Comparison of ENCODE assay signal across 9 cellular contexts in the genomic region with DNA sequence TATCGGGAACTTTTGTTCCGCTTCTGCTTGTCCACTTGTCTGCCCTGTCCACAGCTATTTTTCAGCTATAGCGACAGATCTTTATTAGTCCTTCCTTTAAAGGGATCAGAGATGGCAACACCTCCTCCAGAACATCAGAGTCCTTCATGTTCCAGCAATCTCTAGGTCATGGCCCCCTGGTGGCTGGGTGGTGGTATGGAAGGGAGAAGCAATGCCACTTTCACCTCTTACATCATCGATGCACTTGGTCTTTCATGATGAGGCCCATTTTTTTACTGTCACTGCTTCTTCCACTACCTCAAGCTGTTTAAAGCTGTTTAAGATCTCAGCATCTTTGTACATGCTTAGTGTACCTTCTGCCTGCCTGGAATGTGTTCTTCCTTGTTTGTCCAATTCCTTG.
A peak's percentile ranks its signal among the peaks of the same experiment; 100 is the strongest.
DNase-seq lines count a peak whose midpoint lies in the region; ATAC-seq, FAIRE-seq and TF ChIP-seq lines count a peak whose summit lies in the region.
"Had no signal": no experiment of that assay in that cellular context is flagged by ENCODE, and none has a peak within 500 bp of the region (broad histone marks: within the 10 kb centered on the region; RNA-seq: fewer than 3 reads in every experiment).

No MANE protein-coding gene starts in this region.

- no peak for TF ChIP-seq POLR2A in A549 (IDR thresholded peaks at IDR 0.05; ENCODE audit: low read length)

- TF ChIP-seq CTCF in A549 (IDR thresholded peaks at IDR 0.05) (no peak), GM20000 (IDR thresholded peaks at IDR 0.05; ENCODE audit: extremely low read depth, missing control alignments) (no peak), astrocyte of the cerebellum (IDR thresholded peaks at IDR 0.05; ENCODE audit: low read depth, low read length, missing control alignments) (peak; percentile 35), neural crest cell (conservative IDR thresholded peaks at IDR 0.05) (peak; percentile 49)

- no peaks in the 10 kb centered on the region for H3K4me1 Mint-ChIP-seq in neural crest cell
- H3K4me1 Mint-ChIP-seq: brain had no signal

- DNase-seq in A549 (ENCODE audit: low read depth in 1 of 2, low spot score in 1 of 2) (peak; percentile 8 to 44), GM20000 (ENCODE audit: low spot score) (peak; percentile 3), SK-N-DZ (ENCODE audit: low spot score) (peak; percentile 13), astrocyte of the cerebellum (ENCODE audit: low read depth) (no peak), neural crest cell (ENCODE audit: low read depth, low spot score) (no peak), substantia nigra (lab: John Stamatoyannopoulos, UW) (no peak)

- no peak overlapping the region for H3K27ac Mint-ChIP-seq in neural crest cell (ENCODE audit: unreplicated experiment)
- H3K27ac Mint-ChIP-seq: brain had no signal

- H3K4me2 ChIP-seq in A549, result no peak overlapping the region

- no peaks in the 10 kb centered on the region for H3K9me3 ChIP-seq in A549

- peak; percentile 68 for FAIRE-seq in A549 (lab: Jason Lieb, UNC)

- no peaks in the 10 kb centered on the region for H3K27me3 Mint-ChIP-seq in neural crest cell (ENCODE audit: low read depth)
- H3K27me3 Mint-ChIP-seq: brain had no signal

- H3K4me1 ChIP-seq in A549, result no peaks in the 10 kb centered on the region

- H3K9me3 Mint-ChIP-seq in neural crest cell, result peaks cover 12% of the 10 kb centered on the region

- H3K27ac ChIP-seq in A549 (no peak overlapping the region), substantia nigra (ENCODE audit: low read depth, low read length, poor library complexity, severe bottlenecking) (no peak overlapping the region)

- no peak for TF ChIP-seq EP300 in A549 (IDR thresholded peaks at IDR 0.05)

- in situ Hi-C loops in astrocyte of the cerebellum (cut with HindIII; ENCODE audit: low sequenced_read_pairs), result no loop called here

- CTCF ChIA-PET in A549 (lab: Yijun Ruan, JAX), result interaction anchor here (0.6 kb wide), 1 partner anchor 85 kb away, joined by 3 read pairs; no protein-coding TSS in a partner anchor

- no peak for TF ChIP-seq RAD21 in A549 (conservative IDR thresholded peaks at IDR 0.05 in 1 of 2, IDR thresholded peaks at IDR 0.05 in 1 of 2)

- 81% methylated on average over 4 of the region's 4 CpGs for WGBS in A549 (ENCODE audit: missing lambda C conversion rate)

- H3K4me3 ChIP-seq in A549 (no peak overlapping the region), astrocyte of the cerebellum (ENCODE audit: low read depth, low read length) (no peak overlapping the region)

- ATAC-seq in A549 (peak in 1 of 2 experiments; percentile 64; a peak in 4 of 6 replicates), GM21737 (IDR thresholded peaks at IDR 0.05; ENCODE audit: unreplicated experiment) (no peak), HG02588 (IDR thresholded peaks at IDR 0.05; ENCODE audit: unreplicated experiment) (no peak)

- no peak overlapping the region for H3K4me3 Mint-ChIP-seq in neural crest cell
- H3K4me3 Mint-ChIP-seq: brain had no signal

- no peaks in the 10 kb centered on the region for H3K36me3 Mint-ChIP-seq in neural crest cell (ENCODE audit: low read depth)
- H3K36me3 Mint-ChIP-seq: brain had no signal

- POLR2A ChIA-PET in A549 (lab: Yijun Ruan, JAX), result interaction anchor here (0.6 kb wide), 1 partner anchor 248 kb away, joined by 3 read pairs; no protein-coding TSS in a partner anchor

TF ChIP-seq in A549, 52 proteins besides CTCF, POLR2A, EP300 and RAD21:
- no peak for TF ChIP-seq KDM1A (IDR thresholded peaks at IDR 0.05; ENCODE audit: low read depth)
- TF ChIP-seq HMGXB4 (CRISPR knock-in tag; IDR thresholded peaks at IDR 0.05; ENCODE audit: borderline replicate concordance), result no peak
- TF ChIP-seq MYC (IDR thresholded peaks at IDR 0.05; ENCODE audit: borderline replicate concordance, low read length), result no peak
- no peak for TF ChIP-seq KDM5A (IDR thresholded peaks at IDR 0.05)
- TF ChIP-seq, protein P1, sequence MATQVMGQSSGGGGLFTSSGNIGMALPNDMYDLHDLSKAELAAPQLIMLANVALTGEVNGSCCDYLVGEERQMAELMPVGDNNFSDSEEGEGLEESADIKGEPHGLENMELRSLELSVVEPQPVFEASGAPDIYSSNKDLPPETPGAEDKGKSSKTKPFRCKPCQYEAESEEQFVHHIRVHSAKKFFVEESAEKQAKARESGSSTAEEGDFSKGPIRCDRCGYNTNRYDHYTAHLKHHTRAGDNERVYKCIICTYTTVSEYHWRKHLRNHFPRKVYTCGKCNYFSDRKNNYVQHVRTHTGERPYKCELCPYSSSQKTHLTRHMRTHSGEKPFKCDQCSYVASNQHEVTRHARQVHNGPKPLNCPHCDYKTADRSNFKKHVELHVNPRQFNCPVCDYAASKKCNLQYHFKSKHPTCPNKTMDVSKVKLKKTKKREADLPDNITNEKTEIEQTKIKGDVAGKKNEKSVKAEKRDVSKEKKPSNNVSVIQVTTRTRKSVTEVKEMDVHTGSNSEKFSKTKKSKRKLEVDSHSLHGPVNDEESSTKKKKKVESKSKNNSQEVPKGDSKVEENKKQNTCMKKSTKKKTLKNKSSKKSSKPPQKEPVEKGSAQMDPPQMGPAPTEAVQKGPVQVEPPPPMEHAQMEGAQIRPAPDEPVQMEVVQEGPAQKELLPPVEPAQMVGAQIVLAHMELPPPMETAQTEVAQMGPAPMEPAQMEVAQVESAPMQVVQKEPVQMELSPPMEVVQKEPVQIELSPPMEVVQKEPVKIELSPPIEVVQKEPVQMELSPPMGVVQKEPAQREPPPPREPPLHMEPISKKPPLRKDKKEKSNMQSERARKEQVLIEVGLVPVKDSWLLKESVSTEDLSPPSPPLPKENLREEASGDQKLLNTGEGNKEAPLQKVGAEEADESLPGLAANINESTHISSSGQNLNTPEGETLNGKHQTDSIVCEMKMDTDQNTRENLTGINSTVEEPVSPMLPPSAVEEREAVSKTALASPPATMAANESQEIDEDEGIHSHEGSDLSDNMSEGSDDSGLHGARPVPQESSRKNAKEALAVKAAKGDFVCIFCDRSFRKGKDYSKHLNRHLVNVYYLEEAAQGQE (IDR thresholded peaks at IDR 0.05), result no peak
- no peak for TF ChIP-seq POLR2AphosphoS2 (conservative IDR thresholded peaks at IDR 0.05; ENCODE audit: low read length)
TF ChIP-seq in A549: peak in this region for 0.

Comparison
In these comparisons a context has a peak if more than half of its experiments do, and no peak if none do; other contexts are left out.
1. DNase-seq: peak in A549 (2 of 2), GM20000 (single experiment) and SK-N-DZ (single experiment); none in astrocyte of the cerebellum (single experiment), neural crest cell (single experiment) and substantia nigra (0 of 49).
2. CTCF ChIP-seq: peak in astrocyte of the cerebellum (single experiment) and neural crest cell (single experiment); none in A549 (single experiment) and GM20000 (single experiment).